16 cellular contexts compared by ENCODE assay signal in the genomic region with DNA sequence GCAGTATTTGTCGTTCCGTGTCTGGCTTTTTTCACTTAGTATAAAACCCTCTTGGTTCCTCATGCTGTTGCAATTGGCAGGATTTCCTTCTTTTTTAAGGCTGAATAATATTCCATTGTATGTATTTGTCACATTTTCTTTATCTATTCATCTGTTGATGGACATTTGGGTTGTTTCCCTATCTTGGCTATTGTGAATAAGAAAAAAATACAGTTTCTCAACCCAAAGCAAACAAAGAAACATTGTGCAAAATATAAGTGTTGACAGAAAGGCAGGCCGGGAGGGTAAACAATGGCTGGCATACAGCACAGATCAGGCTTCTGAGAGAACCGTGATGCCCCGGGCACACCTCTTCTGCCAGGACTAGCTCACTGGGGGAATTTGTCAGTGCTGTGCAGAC. TPM values are rescaled to one million over a fixed set of nuclear protein-coding genes. Genes with fewer than 3 reads are reported as not detected.
A peak's percentile ranks its signal among the peaks of the same experiment; 100 is the strongest.
DNase-seq lines count a peak whose midpoint lies in the region.
"Had no signal": no experiment of that assay in that cellular context is flagged by ENCODE, and none has a peak within 500 bp of the region (broad histone marks: within the 10 kb centered on the region; RNA-seq: fewer than 3 reads in every experiment).

No MANE protein-coding gene starts in this region.

- intact Hi-C loops in head of caudate nucleus (cut with DNase I), result loop anchor here (5.0 to 10.0 kb wide), 3 partner anchors 175 to 775 kb away; a partner anchor contains a TSS

- DNase-seq in head of caudate nucleus (peak; percentile 33 to 91 (median 75)), nucleus accumbens (lab: John Stamatoyannopoulos, UW) (peak in 45 of 56 donors; percentile 6 to 80 (median 63)), T-helper 1 cell (no peak), NCI-H226 (no peak), dermis blood vessel endothelial cell (no peak)
- DNase-seq: Caco-2; DMS153; IMR-90; NCI-H1417; NCI-H187 treated with DMSO at 0.1 percent for 48 hours; NCI-H446; NK-92 treated with Interleukin-12 subunit alpha and Interleukin-12 subunit beta, amount 100 ng/mL, for 24 hours; RPMI8226; SIG-M5 had no signal

- H3K27ac ChIP-seq in angular gyrus (ENCODE audit: low read depth, low read length), result peak overlapping the region; percentile 98
- peak overlapping the region; percentile 96 for H3K27ac ChIP-seq in temporal lobe (ENCODE audit: low read depth, low read length)

RNA-seq across cellular contexts. Expression of a gene that starts 26.9 kb away (rescaled TPM):
- 19.9 TPM for total RNA-seq in temporal lobe
- total RNA-seq in dermis blood vessel endothelial cell, result 11.6 and 15.7 TPM in 2 replicates

RNA-seq across cellular contexts. Expression of a gene that starts 45.0 kb away (rescaled TPM):
- 19.4 TPM for total RNA-seq in temporal lobe
- total RNA-seq in dermis blood vessel endothelial cell, result 8.5 and 10.6 TPM in 2 replicates

Comparison
In these comparisons a context has a peak if more than half of its experiments do, and no peak if none do; other contexts are left out.
1. DNase-seq: peak in head of caudate nucleus (42 of 42) and nucleus accumbens (45 of 56); none in T-helper 1 cell (0 of 5), NCI-H226 (single experiment) and dermis blood vessel endothelial cell (single experiment).